In the genomic region with DNA sequence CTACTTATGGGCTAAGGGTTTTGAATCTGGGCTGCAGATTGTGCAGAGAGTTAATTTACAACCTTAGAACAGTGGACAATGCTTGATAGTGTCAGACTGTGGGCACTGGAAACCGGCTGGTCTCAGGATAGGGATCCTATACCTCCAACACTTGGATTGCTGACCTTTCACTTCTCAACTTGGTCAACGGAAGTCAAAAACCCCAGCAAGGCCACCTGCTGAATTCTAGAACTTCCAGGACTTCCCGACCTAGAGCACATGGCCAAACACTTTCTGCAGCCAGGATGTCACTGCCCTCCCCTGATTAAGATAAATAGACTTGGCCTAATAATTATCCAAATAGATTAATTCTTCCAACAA, we compare ENCODE assay signal across 9 cellular contexts. TPM values are rescaled to one million over a fixed set of nuclear protein-coding genes. Genes with fewer than 3 reads are reported as not detected.
DNase-seq lines count a peak whose midpoint lies in the region; ATAC-seq, FAIRE-seq and TF ChIP-seq lines count a peak whose summit lies in the region.
"Had no signal": no experiment of that assay in that cellular context is flagged by ENCODE, and none has a peak within 500 bp of the region (broad histone marks: within the 10 kb centered on the region; RNA-seq: fewer than 3 reads in every experiment).

No MANE protein-coding gene starts in this region.

- no peak for ATAC-seq in omental fat pad (ENCODE audit: low FRiP score)

- H3K4me1 Mint-ChIP-seq in endothelial cell (ENCODE audit: unreplicated experiment) = peaks cover 41% of the 10 kb centered on the region
- H3K4me1 Mint-ChIP-seq: brain had no signal

- H3K4me3 Mint-ChIP-seq in endothelial cell (ENCODE audit: unreplicated experiment) = no peak overlapping the region
- H3K4me3 Mint-ChIP-seq: brain had no signal

- H3K27ac ChIP-seq in Peyer's patch (peak overlapping the region; percentile 93 to 100 (median 98)), esophagus muscularis mucosa (replicated peaks in 1 of 4) (peak overlapping the region in 3 of 4 donors; percentile 32 to 52 (median 52)), small intestine (ENCODE audit: low read depth in 1 of 2, low read length in 1 of 2) (peak overlapping the region; percentile 39 to 59), brain microvascular endothelial cell (no peak overlapping the region)
- H3K27ac ChIP-seq: uterus had no signal

- in situ Hi-C loops in brain microvascular endothelial cell (cut with HindIII; ENCODE audit: low pct_ligation_motif_present, low sequenced_read_pairs) = loop anchor here (25.0 kb wide), 1 partner anchor 212 kb away; no protein-coding TSS in a partner anchor

- 79% methylated on average over 3 of the region's 3 CpGs for WGBS in esophagus muscularis mucosa
- 44 to 75% (median 60%) methylated on average over 3 of the region's 3 CpGs for WGBS in small intestine, 3 donors

- H3K9me3 ChIP-seq in Peyer's patch (no peaks in the 10 kb centered on the region), esophagus muscularis mucosa (no peaks in the 10 kb centered on the region), small intestine (ENCODE audit: control insufficient read depth, low read depth) (no peaks in the 10 kb centered on the region)
- H3K9me3 ChIP-seq: uterus had no signal

- H3K9me3 Mint-ChIP-seq in endothelial cell (ENCODE audit: unreplicated experiment) = no peaks in the 10 kb centered on the region
- H3K9me3 Mint-ChIP-seq: brain had no signal

- FAIRE-seq in small intestine (lab: Jason Lieb, UNC) = no peak

- peaks cover 21% of the 10 kb centered on the region for H3K36me3 ChIP-seq in GM06990 (ENCODE audit: control insufficient read depth, insufficient read depth, low read length)
- peaks cover 0 to 21% (median 0%) of the 10 kb centered on the region in 3 donors for H3K36me3 ChIP-seq in Peyer's patch
- no peaks in the 10 kb centered on the region for H3K36me3 ChIP-seq in esophagus muscularis mucosa
- H3K36me3 ChIP-seq in small intestine (ENCODE audit: control insufficient read depth in 2 of 2, insufficient read depth in 2 of 2, low read length in 2 of 2) = peaks cover 8 to 23% of the 10 kb centered on the region in 2 donors
- H3K36me3 ChIP-seq in brain microvascular endothelial cell (replicated peaks) = no peaks in the 10 kb centered on the region
- H3K36me3 ChIP-seq: uterus had no signal

- TF ChIP-seq CTCF in GM06990 (IDR thresholded peaks at IDR 0.05; ENCODE audit: insufficient read depth, low read length, poor library complexity, severe bottlenecking) = no peak
- no peak for TF ChIP-seq CTCF in Peyer's patch (IDR thresholded peaks at IDR 0.05)
- TF ChIP-seq CTCF in esophagus muscularis mucosa (IDR thresholded peaks at IDR 0.05) = no peak
- TF ChIP-seq CTCF in brain microvascular endothelial cell (IDR thresholded peaks at IDR 0.05; ENCODE audit: low read depth, low read length, missing control alignments) = no peak
- TF ChIP-seq CTCF in omental fat pad (IDR thresholded peaks at IDR 0.05) = no peak
- TF ChIP-seq CTCF in endothelial cell (IDR thresholded peaks at IDR 0.05; ENCODE audit: unreplicated experiment) = no peak

- no peak overlapping the region for H3K27ac Mint-ChIP-seq in endothelial cell (ENCODE audit: unreplicated experiment)
- H3K27ac Mint-ChIP-seq: brain had no signal

- DNase-seq in GM06990 (ENCODE audit: extremely low read depth, insufficient read length) (no peak), Peyer's patch (no peak), esophagus muscularis mucosa (ENCODE audit: extremely low spot score) (no peak), small intestine (no peak), brain microvascular endothelial cell (no peak), omental fat pad (ENCODE audit: low spot score) (no peak), endothelial cell (ENCODE audit: low spot score) (no peak)
- DNase-seq: uterus had no signal

- no peak for TF ChIP-seq EP300 in esophagus muscularis mucosa (IDR thresholded peaks at IDR 0.05)

- H3K36me3 Mint-ChIP-seq in endothelial cell (ENCODE audit: low read depth, unreplicated experiment) = peaks cover 3% of the 10 kb centered on the region
- H3K36me3 Mint-ChIP-seq: brain had no signal

- peaks cover 22% of the 10 kb centered on the region for H3K27me3 Mint-ChIP-seq in endothelial cell (ENCODE audit: unreplicated experiment)

- no peak for TF ChIP-seq POLR2A in Peyer's patch (IDR thresholded peaks at IDR 0.05)
- no peak for TF ChIP-seq POLR2A in esophagus muscularis mucosa (IDR thresholded peaks at IDR 0.05; ENCODE audit: low read depth)

- H3K4me1 ChIP-seq in Peyer's patch (peaks cover 0 to 46% (median 18%) of the 10 kb centered on the region in 4 donors), esophagus muscularis mucosa (peaks cover 12 to 32% (median 20%) of the 10 kb centered on the region in 4 donors), small intestine (ENCODE audit: control insufficient read depth in 2 of 2, insufficient read depth in 1 of 2, low read depth in 1 of 2, low read length in 1 of 2) (peaks cover 0 to 15% of the 10 kb centered on the region in 2 donors)
- H3K4me1 ChIP-seq: uterus had no signal

- intact Hi-C loops in esophagus muscularis mucosa (cut with DNase I) = no loop called here

- H3K4me3 ChIP-seq in GM06990 (replicated peaks; ENCODE audit: low read depth, low read length) (peak overlapping the region; percentile 63), Peyer's patch (peak overlapping the region; percentile 33 to 81 (median 43)), esophagus muscularis mucosa (no peak overlapping the region), small intestine (ENCODE audit: low read depth in 1 of 2, low read length in 2 of 2) (peak overlapping the region in 1 of 2 donors; percentile 58), brain microvascular endothelial cell (ENCODE audit: low read depth, low read length) (no peak overlapping the region)
- H3K4me3 ChIP-seq: uterus had no signal

- H3K27me3 ChIP-seq in GM06990 (replicated peaks; ENCODE audit: control insufficient read depth, insufficient read depth, low read length) (no peaks in the 10 kb centered on the region), Peyer's patch (no peaks in the 10 kb centered on the region), esophagus muscularis mucosa (peaks cover 0 to 29% (median 12%) of the 10 kb centered on the region in 4 donors), small intestine (ENCODE audit: control insufficient read depth in 2 of 2, insufficient read depth in 2 of 2, low read length in 2 of 2) (no peaks in the 10 kb centered on the region), brain microvascular endothelial cell (replicated peaks) (peaks cover 12% of the 10 kb centered on the region)
- H3K27me3 ChIP-seq: uterus had no signal

RNA-seq across cellular contexts. Expression of gene DENND2D, which starts 0.3 kb away (rescaled TPM):
- total RNA-seq in Peyer's patch = 100 to 1,000 TPM in 1 of 4 donors, 10 to 100 TPM in 3; 71.3 to 220 (median 86.5) TPM
- 10 to 100 TPM in 1 of 4 donors, 1 to 10 TPM in 3; 4.0 to 13.8 (median 5.2) TPM for total RNA-seq in esophagus muscularis mucosa
- 10 to 100 TPM; 31.3 to 54.6 (median 36.7) TPM for polyA plus RNA-seq in small intestine
- 10 to 100 TPM; 19.5 to 41.7 (median 27.8) TPM for total RNA-seq in omental fat pad
- total RNA-seq in endothelial cell (ENCODE audit: unreplicated experiment) = 3.6 TPM

RNA-seq across cellular contexts. Expression of gene CHI3L2, which starts 26.7 kb away (rescaled TPM):
- 10 to 100 TPM in 1 of 4 donors, 1 to 10 TPM in 1, under 1 TPM in 1, not detected in 1; 0.67 to 14.0 (median 3.3) TPM for total RNA-seq in Peyer's patch
- total RNA-seq in esophagus muscularis mucosa = 1 to 10 TPM in 2 of 4 donors, not detected in 2; 1.7 to 5.4 TPM
- 1 to 10 TPM; 1.1 to 4.7 (median 1.9) TPM for polyA plus RNA-seq in small intestine
- 10 to 100 TPM in 1 of 4 donors, 1 to 10 TPM in 3; 1.2 to 28.5 (median 6.1) TPM for total RNA-seq in omental fat pad
- 1.3 TPM for total RNA-seq in endothelial cell (ENCODE audit: unreplicated experiment)

Comparison
In these comparisons a context has a peak if more than half of its experiments do, and no peak if none do; other contexts are left out.
1. H3K4me3 ChIP-seq: peak in GM06990 (single experiment) and Peyer's patch (4 of 4); none in esophagus muscularis mucosa (0 of 4) and brain microvascular endothelial cell (single experiment).